ENCODE assay signal across 8 cellular contexts in the genomic region with DNA sequence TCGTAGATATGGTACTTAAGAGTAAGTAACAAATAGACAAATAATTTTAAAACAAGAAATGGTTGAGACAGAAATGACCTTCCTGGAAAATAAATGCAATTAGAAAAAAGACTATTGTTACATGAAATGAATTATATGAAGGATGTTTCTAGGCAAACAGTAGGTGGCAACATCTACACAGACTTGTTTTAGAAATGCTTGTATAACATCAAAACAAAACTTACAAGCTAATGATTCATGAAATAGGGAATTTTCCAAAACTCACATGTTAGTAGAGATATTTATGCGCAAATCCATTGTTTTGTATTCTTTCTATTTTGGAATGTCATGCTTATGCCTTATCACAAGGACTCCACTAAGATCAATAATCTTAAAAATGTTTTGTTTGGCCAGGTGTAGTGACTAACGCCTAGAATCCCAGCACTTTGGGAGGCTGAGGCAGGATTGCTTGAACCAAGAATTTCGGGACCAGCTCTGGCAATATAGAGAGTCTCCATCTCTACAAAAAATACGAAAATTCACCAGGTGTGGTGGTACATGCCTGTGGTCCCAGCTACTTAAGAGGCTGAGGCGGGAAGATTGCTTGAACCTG. TPM values are rescaled to one million over a fixed set of nuclear protein-coding genes. Genes with fewer than 3 reads are reported as not detected.
DNase-seq lines count a peak whose midpoint lies in the region; ATAC-seq lines count a peak whose summit lies in the region.

No MANE protein-coding gene starts in this region.

- peak overlapping the region; percentile 47 for H3K4me3 Mint-ChIP-seq in activated T-helper 2 cell treated with anti-CD3 and anti-CD28 coated beads, Interferon-gamma antibody, Interleukin-2, Interleukin-4, amounts not matched to agents 10 μg/mL and 5 μg/mL and 100 μg/mL, durations not matched to agents 14 hours and 24 hours and 36 hours (ENCODE audit: low read depth)

- DNase-seq in GM04503 (ENCODE audit: low read depth), result peak; percentile 11
- no peak for DNase-seq in activated T-helper 2 cell treated with anti-CD3 and anti-CD28 coated beads, Interferon-gamma antibody, Interleukin-2, Interleukin-4, amounts not matched to agents 10 μg/mL and 5 μg/mL and 100 μg/mL, durations not matched to agents 14 hours and 24 hours and 36 hours (ENCODE audit: low spot score)
- DNase-seq in lung microvascular endothelial cell (ENCODE audit: low read depth in 2 of 2), result peak; percentile 22 to 70
- DNase-seq in epidermal melanocyte (ENCODE audit: insufficient read length, low spot score), result no peak
- DNase-seq in activated effector memory CD4-positive, alpha-beta T cell treated with Interleukin-2 at 50 U/mL for 16 hours, result no peak

- no peak overlapping the region for H3K27ac Mint-ChIP-seq in activated T-helper 2 cell treated with anti-CD3 and anti-CD28 coated beads, Interferon-gamma antibody, Interleukin-2, Interleukin-4, amounts not matched to agents 10 μg/mL and 5 μg/mL and 100 μg/mL, durations not matched to agents 14 hours and 24 hours and 36 hours

- H3K36me3 Mint-ChIP-seq in activated T-helper 2 cell treated with anti-CD3 and anti-CD28 coated beads, Interferon-gamma antibody, Interleukin-2, Interleukin-4, amounts not matched to agents 10 μg/mL and 5 μg/mL and 100 μg/mL, durations not matched to agents 14 hours and 24 hours and 36 hours (ENCODE audit: low read depth), result no peaks in the 10 kb centered on the region

- intact Hi-C loops in activated T-helper 2 cell treated with anti-CD3 and anti-CD28 coated beads, Interferon-gamma antibody, Interleukin-2, Interleukin-4, amounts not matched to agents 10 μg/mL and 5 μg/mL and 100 μg/mL, durations not matched to agents 14 hours and 24 hours and 36 hours (cut with micrococcal nuclease), result loop anchor here (1.0 to 10.0 kb wide), 4 partner anchors 173 to 412 kb away; a partner anchor contains a TSS

- peaks cover 7% of the 10 kb centered on the region for H3K27me3 Mint-ChIP-seq in activated T-helper 2 cell treated with anti-CD3 and anti-CD28 coated beads, Interferon-gamma antibody, Interleukin-2, Interleukin-4, amounts not matched to agents 10 μg/mL and 5 μg/mL and 100 μg/mL, durations not matched to agents 14 hours and 24 hours and 36 hours (ENCODE audit: low read depth)

- peaks cover 13% of the 10 kb centered on the region for H3K4me1 Mint-ChIP-seq in activated T-helper 2 cell treated with anti-CD3 and anti-CD28 coated beads, Interferon-gamma antibody, Interleukin-2, Interleukin-4, amounts not matched to agents 10 μg/mL and 5 μg/mL and 100 μg/mL, durations not matched to agents 14 hours and 24 hours and 36 hours (ENCODE audit: low read depth)

- no peaks in the 10 kb centered on the region for H3K9me3 Mint-ChIP-seq in activated T-helper 2 cell treated with anti-CD3 and anti-CD28 coated beads, Interferon-gamma antibody, Interleukin-2, Interleukin-4, amounts not matched to agents 10 μg/mL and 5 μg/mL and 100 μg/mL, durations not matched to agents 14 hours and 24 hours and 36 hours

- ATAC-seq in GM19455 (IDR thresholded peaks at IDR 0.05; ENCODE audit: unreplicated experiment) (peak; percentile 28), HG03469 (IDR thresholded peaks at IDR 0.05; ENCODE audit: unreplicated experiment) (peak; percentile 13), HG03439 (IDR thresholded peaks at IDR 0.05; ENCODE audit: unreplicated experiment) (no peak)

RNA-seq across cellular contexts. Expression of a gene that starts 32.3 kb away (rescaled TPM):
- total RNA-seq in activated T-helper 2 cell treated with anti-CD3 and anti-CD28 coated beads, Interferon-gamma antibody, Interleukin-2, Interleukin-4, amounts not matched to agents 10 μg/mL and 5 μg/mL and 100 μg/mL, durations not matched to agents 14 hours and 24 hours and 36 hours, result not detected in 2 replicates
- total RNA-seq in lung microvascular endothelial cell, result not detected in 2 replicates

Comparison
In these comparisons a context has a peak if more than half of its experiments do, and no peak if none do; other contexts are left out.
1. DNase-seq: peak in GM04503 (single experiment) and lung microvascular endothelial cell (2 of 2); none in activated T-helper 2 cell treated with anti-CD3 and anti-CD28 coated beads, Interferon-gamma antibody, Interleukin-2, Interleukin-4, amounts not matched to agents 10 μg/mL and 5 μg/mL and 100 μg/mL, durations not matched to agents 14 hours and 24 hours and 36 hours (single experiment), epidermal melanocyte (single experiment) and activated effector memory CD4-positive, alpha-beta T cell treated with Interleukin-2 at 50 U/mL for 16 hours (single experiment).